20 cellular contexts compared by ENCODE assay signal in the genomic region with DNA sequence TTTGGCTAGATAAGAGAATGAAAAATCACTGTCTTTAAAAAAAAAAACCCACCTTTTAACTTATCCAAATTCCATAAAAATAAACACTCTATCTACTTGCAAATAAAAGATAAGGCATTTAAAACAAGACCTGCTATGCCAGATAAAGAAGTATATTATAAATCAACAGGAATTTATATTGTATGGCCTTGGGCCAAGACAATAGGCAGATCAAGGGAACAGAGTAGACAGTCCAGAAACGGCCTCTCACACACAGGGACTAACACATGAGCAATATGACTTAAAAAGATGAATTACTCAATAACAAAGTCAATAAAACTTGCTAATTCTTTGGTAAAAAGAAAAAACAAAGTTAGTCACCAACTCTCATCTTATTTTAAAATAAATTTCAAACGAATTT.
"Had no signal": no experiment of that assay in that cellular context is flagged by ENCODE, and none has a peak within 500 bp of the region (broad histone marks: within the 10 kb centered on the region; RNA-seq: fewer than 3 reads in every experiment).

No MANE protein-coding gene starts in this region.

- H3K27me3 Mint-ChIP-seq: stimulated activated naive B cell treated with anti-CD40 and anti-IgM and Interleukin-4, amounts not matched to agents 10 μg/mL and 1 μg/mL and 100 μg/mL, for 72 hours; stimulated activated naive CD8-positive, alpha-beta T cell treated with anti-CD3 and anti-CD28 coated beads, Interleukin-15, amount 100 ng/mL, for 72 hours had no signal

- H3K27me3 ChIP-seq: colonic mucosa, gastroesophageal sphincter, neutrophil, transverse colon had no signal

- DNase-seq: cerebellar nuclear complex; colonic mucosa; dermis blood vessel endothelial cell; foreskin fibroblast; immature natural killer cell; left ventricle myocardium superior; mesendoderm; naive thymus-derived CD4-positive, alpha-beta T cell; stimulated activated CD4-positive, alpha-beta T cell treated with anti-CD3 and anti-CD28 coated beads, Interleukin-2, amount 100 ng/mL, for 24 hours; stimulated activated CD4-positive, alpha-beta T cell treated with anti-CD3 and anti-CD28 coated beads, Interleukin-4, amount 100 ng/mL, for 4 hours; stimulated activated naive B cell treated with anti-CD40 and anti-IgM and Interleukin-4, amounts not matched to agents 10 μg/mL and 1 μg/mL and 100 μg/mL, for 72 hours; stimulated activated naive CD8-positive, alpha-beta T cell treated with anti-CD3 and anti-CD28 coated beads, Interleukin-15, amount 100 ng/mL, for 72 hours; substantia nigra; transverse colon had no signal

- H3K4me1 ChIP-seq: colonic mucosa, gastroesophageal sphincter, transverse colon had no signal

- H3K4me1 Mint-ChIP-seq: immature natural killer cell; naive thymus-derived CD4-positive, alpha-beta T cell; stimulated activated naive B cell treated with anti-CD40 and anti-IgM and Interleukin-4, amounts not matched to agents 10 μg/mL and 1 μg/mL and 100 μg/mL, for 72 hours; stimulated activated naive CD8-positive, alpha-beta T cell treated with anti-CD3 and anti-CD28 coated beads, Interleukin-15, amount 100 ng/mL, for 72 hours had no signal

- H3K9me3 Mint-ChIP-seq: immature natural killer cell; stimulated activated naive CD8-positive, alpha-beta T cell treated with anti-CD3 and anti-CD28 coated beads, Interleukin-15, amount 100 ng/mL, for 72 hours had no signal

- H3K27ac Mint-ChIP-seq: immature natural killer cell; naive thymus-derived CD4-positive, alpha-beta T cell; stimulated activated naive B cell treated with anti-CD40 and anti-IgM and Interleukin-4, amounts not matched to agents 10 μg/mL and 1 μg/mL and 100 μg/mL, for 72 hours; stimulated activated naive CD8-positive, alpha-beta T cell treated with anti-CD3 and anti-CD28 coated beads, Interleukin-15, amount 100 ng/mL, for 72 hours had no signal

- ATAC-seq: gastroesophageal sphincter; left ventricle myocardium superior; naive thymus-derived CD4-positive, alpha-beta T cell; sciatic nerve; stimulated activated naive B cell treated with anti-CD40 and anti-IgM and Interleukin-4, amounts not matched to agents 10 μg/mL and 1 μg/mL and 100 μg/mL, for 72 hours; stimulated activated naive CD8-positive, alpha-beta T cell treated with anti-CD3 and anti-CD28 coated beads, Interleukin-15, amount 100 ng/mL, for 72 hours had no signal

- H3K9me3 ChIP-seq: colonic mucosa, gastroesophageal sphincter, neutrophil, thoracic aorta, transverse colon had no signal

- H3K4me3 ChIP-seq: colonic mucosa, gastroesophageal sphincter, lung, thoracic aorta, transverse colon had no signal

- FAIRE-seq: keratinocyte had no signal

- H3K4me3 Mint-ChIP-seq: immature natural killer cell; naive thymus-derived CD4-positive, alpha-beta T cell; stimulated activated naive B cell treated with anti-CD40 and anti-IgM and Interleukin-4, amounts not matched to agents 10 μg/mL and 1 μg/mL and 100 μg/mL, for 72 hours; stimulated activated naive CD8-positive, alpha-beta T cell treated with anti-CD3 and anti-CD28 coated beads, Interleukin-15, amount 100 ng/mL, for 72 hours had no signal

- H3K36me3 ChIP-seq: colonic mucosa, neutrophil, thoracic aorta, transverse colon had no signal

- H3K27ac ChIP-seq: colonic mucosa, gastroesophageal sphincter, neutrophil, thoracic aorta, transverse colon had no signal
